Comparison of ENCODE assay signal across 8 cellular contexts in the genomic region with DNA sequence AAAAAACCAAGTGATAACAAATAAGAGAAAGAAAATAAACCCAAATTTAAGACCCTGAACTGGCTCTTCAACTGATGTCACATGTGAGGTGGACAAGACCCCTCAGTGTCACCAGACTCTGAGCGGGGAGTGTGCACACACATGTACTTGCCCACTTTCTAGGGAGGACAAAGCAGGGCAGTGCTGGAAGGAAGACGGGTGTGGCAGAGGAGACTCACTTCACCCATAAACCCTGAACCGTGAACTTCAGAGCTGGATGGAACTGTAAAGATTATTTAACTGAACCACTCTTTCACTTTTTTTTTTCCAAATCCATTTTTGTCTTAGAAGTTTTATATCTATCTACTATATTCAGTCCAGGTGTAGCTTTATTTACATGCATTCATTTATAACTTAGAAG. TPM values are rescaled to one million over a fixed set of nuclear protein-coding genes. Genes with fewer than 3 reads are reported as not detected.
"Had no signal": no experiment of that assay in that cellular context is flagged by ENCODE, and none has a peak within 500 bp of the region (broad histone marks: within the 10 kb centered on the region; RNA-seq: fewer than 3 reads in every experiment).

No MANE protein-coding gene starts in this region.

- H2AFZ ChIP-seq: GM23338 had no signal

- H3K9me3 ChIP-seq: HAP-1 had no signal

- H3K4me1 ChIP-seq: HAP-1 had no signal

- FAIRE-seq: HTR-8/SVneo, K562 had no signal

- H3K4me3 ChIP-seq: GM23338, HAP-1, K562 had no signal

- DNase-seq: H7, HFFc6, IMR-90 had no signal

- ATAC-seq: GM23338, HCT116, K562 had no signal

- H3K4me2 ChIP-seq: GM23338 had no signal

- H3K36me3 ChIP-seq: HAP-1 had no signal

RNA-seq across cellular contexts. Expression of a gene that starts 12.3 kb away (rescaled TPM):
- total RNA-seq: K562 had no signal
- polyA plus RNA-seq: K562 had no signal
